In genomic region chr1:203148127-203148526, GRCh38 we compare ENCODE assay signal across 10 cellular contexts. TPM values are rescaled to one million over a fixed set of nuclear protein-coding genes. Genes with fewer than 3 reads are reported as not detected.
DNase-seq lines count a peak whose midpoint lies in the region; ATAC-seq and TF ChIP-seq lines count a peak whose summit lies in the region.
"Had no signal": no experiment of that assay in that cellular context is flagged by ENCODE, and none has a peak within 500 bp of the region (broad histone marks: within the 10 kb centered on the region; RNA-seq: fewer than 3 reads in every experiment).

No MANE protein-coding gene starts in this region.

- peak; percentile 25 for DNase-seq in NCI-H1436 (lab: John Stamatoyannopoulos, UW)
- no peak for DNase-seq in NCI-H1436 treated with DMSO at 0.1 percent for 48 hours (lab: John Stamatoyannopoulos, UW)
- DNase-seq in NB4 (ENCODE audit: low read depth): no peak
- peak; percentile 42 for DNase-seq in colonic mucosa
- no peak for DNase-seq in retinal pigment epithelial cell (ENCODE audit: low read depth)
- no peak for DNase-seq in stimulated activated CD4-positive, alpha-beta T cell treated with anti-CD3 and anti-CD28 coated beads, Interleukin-2, amount 100 ng/mL, for 24 hours

- ATAC-seq in HG02678 (IDR thresholded peaks at IDR 0.05; ENCODE audit: unreplicated experiment) (no peak), GM21723 (IDR thresholded peaks at IDR 0.05; ENCODE audit: unreplicated experiment) (no peak)

- H3K27ac ChIP-seq in colonic mucosa: no peak overlapping the region
- H3K27ac ChIP-seq: esophagus muscularis mucosa had no signal

- H3K9me3 ChIP-seq in colonic mucosa: no peaks in the 10 kb centered on the region
- H3K9me3 ChIP-seq: esophagus muscularis mucosa had no signal

- H3K36me3 ChIP-seq in colonic mucosa: no peaks in the 10 kb centered on the region
- H3K36me3 ChIP-seq: esophagus muscularis mucosa had no signal

- H3K9ac ChIP-seq in colonic mucosa (ENCODE audit: low read depth in 2 of 2, low read length in 2 of 2): no peak overlapping the region

- H3K4me3 ChIP-seq in NB4 (ENCODE audit: low read depth, low read length) (no peak overlapping the region), colonic mucosa (no peak overlapping the region), retinal pigment epithelial cell (ENCODE audit: low read length) (no peak overlapping the region)
- H3K4me3 ChIP-seq: esophagus muscularis mucosa had no signal

- no peak for TF ChIP-seq POLR2A in NB4 (IDR thresholded peaks at IDR 0.05; ENCODE audit: extremely low read depth, insufficient read length)

- H3K4me1 ChIP-seq in colonic mucosa: no peaks in the 10 kb centered on the region

- no peaks in the 10 kb centered on the region for H3K27me3 ChIP-seq in colonic mucosa

- TF ChIP-seq CTCF in NB4 (IDR thresholded peaks at IDR 0.05; ENCODE audit: low read depth, low read length) (peak; percentile 30), colonic mucosa (IDR thresholded peaks at IDR 0.05) (peak; percentile 17), retinal pigment epithelial cell (conservative IDR thresholded peaks at IDR 0.05; ENCODE audit: low read depth, low read length) (peak; percentile 40)

- intact Hi-C loops in colonic mucosa (cut with DNase I): no loop called here

RNA-seq across cellular contexts. Expression of gene ADORA1, which starts 20.6 kb away (rescaled TPM):
- 1 to 10 TPM in 1 of 2 donors, under 1 TPM in 1; 0.42 to 1.6 TPM for total RNA-seq in colonic mucosa

RNA-seq across cellular contexts. Expression of gene MYBPH, which starts 27.5 kb away (rescaled TPM):
- total RNA-seq in colonic mucosa: not detected
- total RNA-seq: esophagus muscularis mucosa had no signal

RNA-seq across cellular contexts. Expression of gene CHI3L1, which starts 38.4 kb away (rescaled TPM):
- total RNA-seq in colonic mucosa: 1 to 10 TPM in 1 of 2 donors, under 1 TPM in 1; 0.61 to 1.3 TPM
- total RNA-seq: RPMI7951 had no signal

Comparison
In these comparisons a context has a peak if more than half of its experiments do, and no peak if none do; other contexts are left out.
1. DNase-seq: peak in NCI-H1436 (single experiment) and colonic mucosa (single experiment); none in NCI-H1436 treated with DMSO at 0.1 percent for 48 hours (single experiment), NB4 (single experiment), retinal pigment epithelial cell (single experiment) and stimulated activated CD4-positive, alpha-beta T cell treated with anti-CD3 and anti-CD28 coated beads, Interleukin-2, amount 100 ng/mL, for 24 hours (0 of 2).
2. Peak in every context shown above with its lines, with median percentiles within 50 percentile points of each other: CTCF ChIP-seq.